ENCODE assay signal across 7 cellular contexts in genomic region chrX:12791253-12792228, GRCh38. TPM values are rescaled to one million over a fixed set of nuclear protein-coding genes. Genes with fewer than 3 reads are reported as not detected.
DNase-seq lines count a peak whose midpoint lies in the region; ATAC-seq, FAIRE-seq and TF ChIP-seq lines count a peak whose summit lies in the region.

Gene PRPS2, plus strand, starts transcription at chrX:12791412. Its CDS starts 86 bp downstream, at chrX:12791498.

- in situ Hi-C loops in HepG2 (cut with HindIII; ENCODE audit: extremely low pct_ligation_motif_present, low pct_unique_long_range_greater_than_20kb) = no loop called here

- POLR2A ChIA-PET in HepG2 (lab: Yijun Ruan, JAX) = interaction anchor here (1.0 to 1.2 kb wide), 2 partner anchors 11 to 52 kb away, joined by 3 to 11 read pairs; no protein-coding TSS in a partner anchor

- ATAC-seq in GM18505 (IDR thresholded peaks at IDR 0.05; ENCODE audit: unreplicated experiment) (peak; percentile 77), HG02763 (IDR thresholded peaks at IDR 0.05; ENCODE audit: unreplicated experiment) (peak; percentile 72), HepG2 (peak; percentile 90)

- H4K20me1 ChIP-seq in HepG2 (ENCODE audit: insufficient read depth, low read length) = no peaks in the 10 kb centered on the region

- peak within 1 kb of the TSS; percentile 84 for H3K4me2 ChIP-seq in HepG2 (ENCODE audit: low read depth, low read length)

- H3K4me1 ChIP-seq in HepG2 (ENCODE audit: insufficient read depth, low read length) = peaks cover 27% of the 10 kb centered on the region

- BruUV-seq in HepG2 (replicated peaks; lab: Mats Ljungman, UMichigan) = no TSS peak

- H3K4me3 ChIP-seq in choroid plexus epithelial cell (ENCODE audit: low read depth, low read length) (peak within 1 kb of the TSS; percentile 76), HepG2 (replicated peaks in 1 of 3; ENCODE audit: insufficient read depth in 1 of 3, low read depth in 2 of 3, low read length in 3 of 3) (peak within 1 kb of the TSS; percentile 69 to 74 (median 72))

- peak; percentile 51 for DNase-seq in NCI-H2171 (lab: John Stamatoyannopoulos, UW)
- DNase-seq in activated CD4-positive, alpha-beta T cell treated with anti-CD3 and anti-CD28 coated beads for 24 hours (ENCODE audit: low read depth in 2 of 2) = peak; percentile 58 to 62
- DNase-seq in choroid plexus epithelial cell (ENCODE audit: low read depth) = peak; percentile 25
- DNase-seq in HepG2 (ENCODE audit: low spot score) = peak; percentile 16
- DNase-seq in stimulated activated CD4-positive, alpha-beta T cell treated with anti-CD3 and anti-CD28 coated beads, Interleukin-4, amount 100 ng/mL, for 1 hour = peak; percentile 76

- no peaks in the 10 kb centered on the region for H3K9me3 ChIP-seq in HepG2 (ENCODE audit: low read length)

- no peak for FAIRE-seq in HepG2 (lab: Jason Lieb, UNC)

- TF ChIP-seq POLR2A in GM18505 (IDR thresholded peaks at IDR 0.05; ENCODE audit: borderline replicate concordance, extremely low read depth, insufficient read depth, insufficient read length) (peak; percentile 64), HepG2 (IDR thresholded peaks at IDR 0.05; ENCODE audit: insufficient read depth in 1 of 2, low read depth in 2 of 2, low read length in 2 of 2) (peak in 1 of 2 experiments; percentile 77; a peak in 2 of 4 replicates)

- TF ChIP-seq EP300 in HepG2 (IDR thresholded peaks at IDR 0.05; ENCODE audit: low read depth in 2 of 2, low read length in 2 of 2) (no peak), HepG2 (CRISPR knock-in tag; IDR thresholded peaks at IDR 0.05; ENCODE audit: borderline replicate concordance) (no peak)

- H3K27me3 ChIP-seq in HepG2 (ENCODE audit: control insufficient read depth in 1 of 2, insufficient read depth in 2 of 2, low read length in 2 of 2) = no peaks in the 10 kb centered on the region; a peak in 1 of 5 replicates

- peak within 1 kb of the TSS; percentile 26 for H3K27ac ChIP-seq in HepG2 (ENCODE audit: extremely low read length, insufficient read depth, low read length)

- intact Hi-C loops in HepG2 (cut with micrococcal nuclease; ENCODE audit: unreplicated experiment) = no loop called here

- peak within 1 kb of the TSS; percentile 56 for H3K9ac ChIP-seq in HepG2 (ENCODE audit: insufficient read depth, low read depth, low read length)

- no peaks in the 10 kb centered on the region for H3K36me3 ChIP-seq in HepG2 (replicated peaks in 1 of 2; ENCODE audit: control insufficient read depth in 1 of 2, insufficient read depth in 2 of 2, low read length in 2 of 2)

- CTCF ChIA-PET in HepG2 (lab: Yijun Ruan, JAX; ENCODE audit: low intra/inter-chr PET ratio, low total read pairs) = no interaction called here

- H3K79me2 ChIP-seq in HepG2 (ENCODE audit: insufficient read depth, low read length) = peaks cover 13% of the 10 kb centered on the region

- TF ChIP-seq CTCF in choroid plexus epithelial cell (conservative IDR thresholded peaks at IDR 0.05; ENCODE audit: low read depth, low read length) (no peak), HepG2 (CRISPR knock-in tag; IDR thresholded peaks at IDR 0.05) (no peak)

- WGBS in HepG2 (ENCODE audit: low lambda C conversion rate) = 0% methylated on average over 7 of the region's 113 CpGs

- no peak for TF ChIP-seq RAD21 in HepG2 (CRISPR knock-in tag; IDR thresholded peaks at IDR 0.05)

- H2AFZ ChIP-seq in HepG2 (ENCODE audit: low read length) = no peak within 1 kb of the TSS

TF ChIP-seq in HepG2, 621 proteins besides CTCF, POLR2A, EP300 and RAD21 (continues in another document):
- no peak for TF ChIP-seq KLF6 (CRISPR knock-in tag; IDR thresholded peaks at IDR 0.05)
- TF ChIP-seq TFDP2 (CRISPR knock-in tag; IDR thresholded peaks at IDR 0.05) = peak; percentile 52; the same call in 1 of the 2 replicates
- no peak for TF ChIP-seq CENPX (CRISPR knock-in tag; IDR thresholded peaks at IDR 0.05)
- TF ChIP-seq ZNF331 (CRISPR knock-in tag; IDR thresholded peaks at IDR 0.05) = 0 out of 2 replicates have a peak, but pooled peaks have one; percentile 12
- peak; percentile 94 for TF ChIP-seq ZNF777 (CRISPR knock-in tag; IDR thresholded peaks at IDR 0.05)
- TF ChIP-seq ZNF563 (CRISPR knock-in tag; IDR thresholded peaks at IDR 0.05) = no peak
- TF ChIP-seq, protein P1, sequence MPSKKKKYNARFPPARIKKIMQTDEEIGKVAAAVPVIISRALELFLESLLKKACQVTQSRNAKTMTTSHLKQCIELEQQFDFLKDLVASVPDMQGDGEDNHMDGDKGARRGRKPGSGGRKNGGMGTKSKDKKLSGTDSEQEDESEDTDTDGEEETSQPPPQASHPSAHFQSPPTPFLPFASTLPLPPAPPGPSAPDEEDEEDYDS (CRISPR knock-in tag; IDR thresholded peaks at IDR 0.05) = peak; percentile 72
- TF ChIP-seq ZKSCAN5 (CRISPR knock-in tag; IDR thresholded peaks at IDR 0.05) = no peak
- TF ChIP-seq, protein P2, sequence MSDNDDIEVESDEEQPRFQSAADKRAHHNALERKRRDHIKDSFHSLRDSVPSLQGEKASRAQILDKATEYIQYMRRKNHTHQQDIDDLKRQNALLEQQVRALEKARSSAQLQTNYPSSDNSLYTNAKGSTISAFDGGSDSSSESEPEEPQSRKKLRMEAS (IDR thresholded peaks at IDR 0.05) = peak; percentile 20; the same call in 1 of the 2 replicates
- TF ChIP-seq, protein P3, sequence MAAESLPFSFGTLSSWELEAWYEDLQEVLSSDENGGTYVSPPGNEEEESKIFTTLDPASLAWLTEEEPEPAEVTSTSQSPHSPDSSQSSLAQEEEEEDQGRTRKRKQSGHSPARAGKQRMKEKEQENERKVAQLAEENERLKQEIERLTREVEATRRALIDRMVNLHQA (CRISPR knock-in tag; IDR thresholded peaks at IDR 0.05) = no peak
- TF ChIP-seq ZNF317 (CRISPR knock-in tag; IDR thresholded peaks at IDR 0.05) = no peak
- TF ChIP-seq, protein P4, sequence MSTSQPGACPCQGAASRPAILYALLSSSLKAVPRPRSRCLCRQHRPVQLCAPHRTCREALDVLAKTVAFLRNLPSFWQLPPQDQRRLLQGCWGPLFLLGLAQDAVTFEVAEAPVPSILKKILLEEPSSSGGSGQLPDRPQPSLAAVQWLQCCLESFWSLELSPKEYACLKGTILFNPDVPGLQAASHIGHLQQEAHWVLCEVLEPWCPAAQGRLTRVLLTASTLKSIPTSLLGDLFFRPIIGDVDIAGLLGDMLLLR (CRISPR knock-in tag; IDR thresholded peaks at IDR 0.05) = peak; percentile 46; the same call in 1 of the 2 replicates
- TF ChIP-seq, protein P5, sequence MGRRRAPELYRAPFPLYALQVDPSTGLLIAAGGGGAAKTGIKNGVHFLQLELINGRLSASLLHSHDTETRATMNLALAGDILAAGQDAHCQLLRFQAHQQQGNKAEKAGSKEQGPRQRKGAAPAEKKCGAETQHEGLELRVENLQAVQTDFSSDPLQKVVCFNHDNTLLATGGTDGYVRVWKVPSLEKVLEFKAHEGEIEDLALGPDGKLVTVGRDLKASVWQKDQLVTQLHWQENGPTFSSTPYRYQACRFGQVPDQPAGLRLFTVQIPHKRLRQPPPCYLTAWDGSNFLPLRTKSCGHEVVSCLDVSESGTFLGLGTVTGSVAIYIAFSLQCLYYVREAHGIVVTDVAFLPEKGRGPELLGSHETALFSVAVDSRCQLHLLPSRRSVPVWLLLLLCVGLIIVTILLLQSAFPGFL (CRISPR knock-in tag; IDR thresholded peaks at IDR 0.05) = no peak
- TF ChIP-seq ZNF788 (CRISPR knock-in tag; IDR thresholded peaks at IDR 0.05; ENCODE audit: borderline replicate concordance) = no peak

RNA-seq across cellular contexts. Expression of gene PRPS2, which starts in this region (rescaled TPM):
- total RNA-seq in HepG2 (2016; rRNA removed; fragmentation: Illumina TruSeq; extraction: Trizol) = 24.4 and 29.2 TPM in 2 replicates
- 11.1 and 12.0 TPM in 2 replicates for total RNA-seq in HepG2 (2016; cell fraction: cytosol; rRNA removed; fragmentation: Illumina TruSeq; extraction: Trizol; ENCODE audit: low read depth)
- total RNA-seq in HepG2 (2016; cell fraction: insoluble cytoplasmic fraction; rRNA removed; fragmentation: Illumina TruSeq; extraction: Trizol) = 26.5 and 27.5 TPM in 2 replicates
- total RNA-seq in HepG2 (2016; cell fraction: membrane; rRNA removed; fragmentation: Illumina TruSeq; extraction: Trizol) = 21.5 and 24.9 TPM in 2 replicates
- total RNA-seq in HepG2 (2016; cell fraction: nucleus; rRNA removed; fragmentation: Illumina TruSeq; extraction: Trizol) = 13.1 and 13.4 TPM in 2 replicates
- polyA plus RNA-seq in HepG2 (2011; rRNA removed) = 8.9 and 10.6 TPM in 2 replicates
- 10.4 and 10.6 TPM in 2 replicates for polyA plus RNA-seq in HepG2 (2011; cell fraction: cytosol; rRNA removed)
- 5.8 and 7.2 TPM in 2 replicates for polyA plus RNA-seq in HepG2 (2011; cell fraction: nucleus; rRNA removed)
- 10.4 and 10.5 TPM in 2 replicates for polyA plus RNA-seq in HepG2 (2012)
- polyA plus RNA-seq in HepG2 (2016; cell fraction: cytosol; fragmentation: Illumina TruSeq; extraction: Trizol; ENCODE audit: low read depth) = 6.1 and 6.9 TPM in 2 replicates
- 29.8 and 30.5 TPM in 2 replicates for polyA plus RNA-seq in HepG2 (2016; cell fraction: insoluble cytoplasmic fraction; fragmentation: Illumina TruSeq; extraction: Trizol; ENCODE audit: low read depth)
- 11.1 and 11.7 TPM in 2 replicates for polyA plus RNA-seq in HepG2 (2016; cell fraction: membrane; fragmentation: Illumina TruSeq; extraction: Trizol; ENCODE audit: low read depth)
- 18.4 and 19.2 TPM in 2 replicates for polyA plus RNA-seq in HepG2 (2016; cell fraction: nucleus; fragmentation: Illumina TruSeq; extraction: Trizol; ENCODE audit: insufficient read depth, low read depth)
- 30.2 and 139 TPM in 2 replicates for polyA minus RNA-seq in HepG2 (2011; rRNA and poly(A)+ RNA removed; ENCODE audit: low replicate concordance)
- 15.6 and 20.8 TPM in 2 replicates for polyA minus RNA-seq in HepG2 (2011; cell fraction: cytosol; rRNA and poly(A)+ RNA removed)
- 6.4 and 8.2 TPM in 2 replicates for polyA minus RNA-seq in HepG2 (2011; cell fraction: nucleus; rRNA and poly(A)+ RNA removed)

Comparison
In these comparisons a context has a peak if more than half of its experiments do, and no peak if none do; other contexts are left out.
1. Peak in every context shown above with its lines: DNase-seq, ATAC-seq, H3K4me3 ChIP-seq and H3K27ac ChIP-seq.
2. DNase-seq: peak in every context shown above with its lines; median percentile 76 in stimulated activated CD4-positive, alpha-beta T cell treated with anti-CD3 and anti-CD28 coated beads, Interleukin-4, amount 100 ng/mL, for 1 hour; 60 in activated CD4-positive, alpha-beta T cell treated with anti-CD3 and anti-CD28 coated beads for 24 hours; 51 in NCI-H2171; 25 in choroid plexus epithelial cell; 16 in HepG2.